8 cellular contexts compared by ENCODE assay signal in genomic region chr12:53006810-53007742, GRCh38. TPM values are rescaled to one million over a fixed set of nuclear protein-coding genes. Genes with fewer than 3 reads are reported as not detected.
DNase-seq lines count a peak whose midpoint lies in the region; ATAC-seq, FAIRE-seq and TF ChIP-seq lines count a peak whose summit lies in the region.

No MANE protein-coding gene starts in this region.

- H3K9me3 Mint-ChIP-seq in CD14-positive monocyte = no peaks in the 10 kb centered on the region

- peaks cover 35% of the 10 kb centered on the region for H3K4me1 ChIP-seq in HAP-1
- H3K4me1 ChIP-seq in keratinocyte (ENCODE audit: control insufficient read depth, extremely low read depth, insufficient read depth, low read length) = peaks cover 40% of the 10 kb centered on the region

- peaks cover 27% of the 10 kb centered on the region for H3K4me1 Mint-ChIP-seq in CD14-positive monocyte

- H3K27me3 ChIP-seq in HAP-1 (ENCODE audit: low read depth) = no peaks in the 10 kb centered on the region
- H3K27me3 ChIP-seq in keratinocyte (ENCODE audit: control insufficient read depth, extremely low read depth, insufficient read depth, low read length) = no peaks in the 10 kb centered on the region

- H3K36me3 Mint-ChIP-seq in CD14-positive monocyte = peaks cover 10 to 20% of the 10 kb centered on the region in 2 donors

- no peak for TF ChIP-seq CTCF in CD14-positive monocyte (IDR thresholded peaks at IDR 0.05)
- TF ChIP-seq CTCF in keratinocyte (optimal IDR thresholded peaks at IDR 0.05 in 1 of 3, IDR thresholded peaks at IDR 0.05 in 1 of 3, conservative IDR thresholded peaks at IDR 0.05 in 1 of 3; ENCODE audit: extremely low read depth in 1 of 3, insufficient read depth in 2 of 3, low read length in 3 of 3) = no peak

- dilution Hi-C loops in keratinocyte (cut with MboI; ENCODE audit: extremely low pct_ligation_motif_present, low sequenced_read_pairs) = no loop called here

- H3K4me2 ChIP-seq in keratinocyte (ENCODE audit: control insufficient read depth, extremely low read depth, insufficient read depth, low read depth, low read length) = peak overlapping the region; percentile 93

- FAIRE-seq in keratinocyte (lab: Jason Lieb, UNC) = no peak

- peak overlapping the region; percentile 98 to 99 (median 98) for H3K27ac Mint-ChIP-seq in CD14-positive monocyte

- in situ Hi-C loops in HAP-1 (cut with MboI; ENCODE audit: low sequenced_read_pairs) = no loop called here

- peak overlapping the region; percentile 96 to 97 for H3K4me3 Mint-ChIP-seq in CD14-positive monocyte

- no peaks in the 10 kb centered on the region for H3K9me1 ChIP-seq in keratinocyte (ENCODE audit: control insufficient read depth, extremely low read depth, insufficient read depth, low read length)

- DNase-seq in CD14-positive monocyte (ENCODE audit: low spot score) (peak; percentile 76), HAP-1 (ENCODE audit: low spot score in 2 of 2) (peak; percentile 73 to 92), NCI-H2196 (lab: John Stamatoyannopoulos, UW; ENCODE audit: unreplicated experiment) (peak; percentile 74), keratinocyte (ENCODE audit: low read depth, low spot score) (peak; percentile 59)
- DNase-seq in activated CD4-positive, CD25-positive, alpha-beta regulatory T cell treated with anti-CD3 and anti-CD28 coated beads, Interleukin-2, amount 50 U/mL, for 16 hours (ENCODE audit: low read depth, low spot score) = peak; percentile 54
- peak; percentile 70 for DNase-seq in central memory CD4-positive, alpha-beta T cell
- DNase-seq in stimulated activated CD4-positive, alpha-beta T cell treated with anti-CD3 and anti-CD28 coated beads, Interleukin-15, amount 100 ng/mL, for 1 hour (ENCODE audit: low read depth in 1 of 2, low spot score in 1 of 2) = peak; percentile 52 to 76

- H2AFZ ChIP-seq in keratinocyte (ENCODE audit: control insufficient read depth, low read length) = peak overlapping the region; percentile 66

- H3K27me3 Mint-ChIP-seq in CD14-positive monocyte (ENCODE audit: low read depth in 3 of 3) = peaks cover 0 to 3% (median 2%) of the 10 kb centered on the region in 3 donors

- H3K36me3 ChIP-seq in HAP-1 (replicated peaks) (peaks cover 48% of the 10 kb centered on the region), keratinocyte (ENCODE audit: control insufficient read depth in 2 of 2, extremely low read depth in 1 of 2, insufficient read depth in 2 of 2, low read length in 2 of 2) (peaks cover 0 to 18% of the 10 kb centered on the region in 2 experiments)

- intact Hi-C loops in CD14-positive monocyte (cut with micrococcal nuclease) = no loop called here

- H3K9me3 ChIP-seq in HAP-1 (no peaks in the 10 kb centered on the region), keratinocyte (ENCODE audit: control insufficient read depth, low read depth, low read length) (no peaks in the 10 kb centered on the region)

- H3K79me2 ChIP-seq in keratinocyte (ENCODE audit: control insufficient read depth, insufficient read depth, low read length) = peaks cover 60% of the 10 kb centered on the region

- H4K20me1 ChIP-seq in keratinocyte (ENCODE audit: control insufficient read depth, extremely low read depth, insufficient read depth, low read length) = peaks cover 14% of the 10 kb centered on the region

- H3K9ac ChIP-seq in keratinocyte (ENCODE audit: control insufficient read depth, extremely low read depth, insufficient read depth, low read length) = peak overlapping the region; percentile 100

- ATAC-seq in GM19463 (IDR thresholded peaks at IDR 0.05; ENCODE audit: unreplicated experiment) = no peak

- H3K4me3 ChIP-seq in HAP-1 = peak overlapping the region; percentile 96
- peak overlapping the region; percentile 90 to 99 (median 96) for H3K4me3 ChIP-seq in keratinocyte (ENCODE audit: control insufficient read depth in 2 of 3, extremely low read depth in 1 of 3, insufficient read depth in 2 of 3, low read depth in 1 of 3, low read length in 3 of 3)

- H3K27ac ChIP-seq in keratinocyte (ENCODE audit: control insufficient read depth, insufficient read depth, low read length) = peak overlapping the region; percentile 99

RNA-seq across cellular contexts. Expression of gene EIF4B, which starts 0.8 kb away (rescaled TPM):
- polyA plus RNA-seq in CD14-positive monocyte (10 to 100 TPM; 41.2 to 58.6 TPM), keratinocyte (323 to 422 TPM (median 378 TPM) in 3 replicates)
- polyA plus RNA-seq in keratinocyte (2011; ENCODE audit: low read depth) = 491 TPM
- 436 and 450 TPM in 2 replicates for polyA plus RNA-seq in keratinocyte (2011; cell fraction: cytosol; rRNA removed)
- 235 and 262 TPM in 2 replicates for polyA plus RNA-seq in keratinocyte (2011; cell fraction: nucleus; rRNA removed)
- polyA plus RNA-seq in keratinocyte (2012; ENCODE audit: low replicate concordance) = 323 and 351 TPM in 2 replicates
- polyA minus RNA-seq in keratinocyte = 427 to 700 TPM (median 612 TPM) in 3 replicates
- polyA minus RNA-seq in keratinocyte (2011; cell fraction: cytosol; rRNA and poly(A)+ RNA removed) = 447 TPM
- 142 and 249 TPM in 2 replicates for polyA minus RNA-seq in keratinocyte (2011; cell fraction: nucleus; rRNA and poly(A)+ RNA removed)

RNA-seq across cellular contexts. Expression of gene TNS2, which starts 42.8 kb away (rescaled TPM):
- polyA plus RNA-seq in CD14-positive monocyte = under 1 TPM; 0.36 to 0.43 TPM
- 0.72 to 1.1 TPM (median 0.80 TPM) in 3 replicates for polyA plus RNA-seq in keratinocyte
- not detected for polyA plus RNA-seq in keratinocyte (2011; ENCODE audit: low read depth)
- 0.63 and 1.3 TPM in 2 replicates for polyA plus RNA-seq in keratinocyte (2011; cell fraction: cytosol; rRNA removed)
- polyA plus RNA-seq in keratinocyte (2011; cell fraction: nucleus; rRNA removed) = 7.0 and 12.7 TPM in 2 replicates
- polyA plus RNA-seq in keratinocyte (2012; ENCODE audit: low replicate concordance) = 0.89 and 2.3 TPM in 2 replicates
- 1.9 to 7.2 TPM (median 3.0 TPM) in 3 replicates for polyA minus RNA-seq in keratinocyte
- 6.9 TPM for polyA minus RNA-seq in keratinocyte (2011; cell fraction: cytosol; rRNA and poly(A)+ RNA removed)
- 4.9 and 5.1 TPM in 2 replicates for polyA minus RNA-seq in keratinocyte (2011; cell fraction: nucleus; rRNA and poly(A)+ RNA removed)

RNA-seq across cellular contexts. Expression of gene KRT18, which starts 58.2 kb away (rescaled TPM):
- polyA plus RNA-seq in CD14-positive monocyte (under 1 TPM; 0.16 to 0.25 TPM), keratinocyte (75.1 to 423 TPM (median 182 TPM) in 3 replicates)
- 53.0 TPM for polyA plus RNA-seq in keratinocyte (2011; ENCODE audit: low read depth)
- polyA plus RNA-seq in keratinocyte (2011; cell fraction: cytosol; rRNA removed) = 119 and 164 TPM in 2 replicates
- polyA plus RNA-seq in keratinocyte (2011; cell fraction: nucleus; rRNA removed) = 90.3 and 92.6 TPM in 2 replicates
- polyA plus RNA-seq in keratinocyte (2012; ENCODE audit: low replicate concordance) = 75.5 and 388 TPM in 2 replicates
- polyA minus RNA-seq in keratinocyte = 62.1 to 507 TPM (median 158 TPM) in 3 replicates
- polyA minus RNA-seq in keratinocyte (2011; cell fraction: cytosol; rRNA and poly(A)+ RNA removed) = 123 TPM
- polyA minus RNA-seq in keratinocyte (2011; cell fraction: nucleus; rRNA and poly(A)+ RNA removed) = 29.4 and 32.0 TPM in 2 replicates

Comparison
In these comparisons a context has a peak if more than half of its experiments do, and no peak if none do; other contexts are left out.
1. RNA of gene KRT18, which starts 58.2 kb away (polyA plus RNA-seq): 53.0 to 423 TPM in keratinocyte; 0.16 to 0.25 TPM in CD14-positive monocyte; every median in the first group is over 10 times any median in the second.
2. Peak in every context shown above with its lines, with median percentiles within 50 percentile points of each other: DNase-seq.